ENCODE assay signal across 19 cellular contexts in genomic region chr10:77159538-77160110, GRCh38.
DNase-seq lines count a peak whose midpoint lies in the region; ATAC-seq, FAIRE-seq and TF ChIP-seq lines count a peak whose summit lies in the region.
"Had no signal": no experiment of that assay in that cellular context is flagged by ENCODE, and none has a peak within 500 bp of the region (broad histone marks: within the 10 kb centered on the region; RNA-seq: fewer than 3 reads in every experiment).

No MANE protein-coding gene starts in this region.

- H3K4me3 Mint-ChIP-seq in astrocyte (ENCODE audit: unreplicated experiment) (no peak overlapping the region), type B pancreatic cell (no peak overlapping the region)
- H3K4me3 Mint-ChIP-seq: activated B cell treated with CpG ODN at 0.5 μM for 24 hours; activated naive CD8-positive, alpha-beta T cell treated with anti-CD3 and anti-CD28 coated beads, Interleukin-2, amount 50 U/mL, for 24 hours; activated T-helper 1 cell treated with anti-CD3 and anti-CD28 coated beads, Interleukin-12 subunit alpha, Interleukin-12 subunit beta, Interleukin-2, Interleukin-4 antibody, amounts not matched to agents 30 ng/mL and 10 ng/mL and 1 ng/mL, durations not matched to agents 14 hours and 24 hours and 36 hours; T-helper 17 cell had no signal

- no peak for ATAC-seq in HG03520 (IDR thresholded peaks at IDR 0.05; ENCODE audit: unreplicated experiment)
- ATAC-seq: activated naive CD8-positive, alpha-beta T cell treated with anti-CD3 and anti-CD28 coated beads, Interleukin-2, amount 50 U/mL, for 24 hours; heart left ventricle; T-helper 17 cell had no signal

- TF ChIP-seq CTCF in AG10803 (conservative IDR thresholded peaks at IDR 0.05; ENCODE audit: low read length) (no peak), astrocyte (IDR thresholded peaks at IDR 0.05; ENCODE audit: insufficient read depth, low read depth, low read length) (no peak), fibroblast of pulmonary artery (IDR thresholded peaks at IDR 0.05; ENCODE audit: low read length, missing control alignments) (no peak), osteoblast (IDR thresholded peaks at IDR 0.05; ENCODE audit: extremely low read depth, low read depth, low read length) (no peak), type B pancreatic cell (conservative IDR thresholded peaks at IDR 0.05) (no peak)

- H3K36me3 ChIP-seq in astrocyte (ENCODE audit: insufficient read depth, low read length) (no peaks in the 10 kb centered on the region), osteoblast (ENCODE audit: insufficient read depth, low read length) (no peaks in the 10 kb centered on the region)
- H3K36me3 ChIP-seq: heart left ventricle, tibial artery had no signal

- H4K20me1 ChIP-seq in astrocyte (ENCODE audit: insufficient read depth, low read length) (no peaks in the 10 kb centered on the region), osteoblast (ENCODE audit: insufficient read depth, low read length) (no peaks in the 10 kb centered on the region)

- H3K27me3 Mint-ChIP-seq in astrocyte (ENCODE audit: low read depth, unreplicated experiment) (no peaks in the 10 kb centered on the region), type B pancreatic cell (peaks cover 41% of the 10 kb centered on the region)

- H2AFZ ChIP-seq in astrocyte (ENCODE audit: low read depth, low read length) (no peak overlapping the region), osteoblast (ENCODE audit: low read length) (no peak overlapping the region)

- H3K4me3 ChIP-seq in AG10803 (ENCODE audit: low read length) (no peak overlapping the region), astrocyte (ENCODE audit: insufficient read depth, low read depth, low read length) (no peak overlapping the region), fibroblast of pulmonary artery (replicated peaks; ENCODE audit: low read depth, low read length) (no peak overlapping the region), osteoblast (ENCODE audit: insufficient read depth, low read length) (no peak overlapping the region)
- H3K4me3 ChIP-seq: heart left ventricle, skin epidermis, tibial artery had no signal

- no peaks in the 10 kb centered on the region for H3K9me3 Mint-ChIP-seq in astrocyte (ENCODE audit: unreplicated experiment)
- no peaks in the 10 kb centered on the region for H3K9me3 Mint-ChIP-seq in type B pancreatic cell
- H3K9me3 Mint-ChIP-seq: activated B cell treated with CpG ODN at 0.5 μM for 24 hours; activated naive CD8-positive, alpha-beta T cell treated with anti-CD3 and anti-CD28 coated beads, Interleukin-2, amount 50 U/mL, for 24 hours; activated T-helper 1 cell treated with anti-CD3 and anti-CD28 coated beads, Interleukin-12 subunit alpha, Interleukin-12 subunit beta, Interleukin-2, Interleukin-4 antibody, amounts not matched to agents 30 ng/mL and 10 ng/mL and 1 ng/mL, durations not matched to agents 14 hours and 24 hours and 36 hours had no signal

- H3K36me3 Mint-ChIP-seq in astrocyte (ENCODE audit: low read depth, unreplicated experiment) (no peaks in the 10 kb centered on the region), type B pancreatic cell (no peaks in the 10 kb centered on the region)

- H3K4me2 ChIP-seq in astrocyte (ENCODE audit: low read length) (peak overlapping the region; percentile 61), osteoblast (ENCODE audit: insufficient read depth, low read length) (no peak overlapping the region)

- FAIRE-seq in astrocyte (lab: Jason Lieb, UNC) = peak; percentile 59
- FAIRE-seq: islet of Langerhans had no signal

- H3K9me3 ChIP-seq in astrocyte (ENCODE audit: insufficient read depth, low read depth, low read length) (no peaks in the 10 kb centered on the region), osteoblast (ENCODE audit: low read depth, low read length) (no peaks in the 10 kb centered on the region)
- H3K9me3 ChIP-seq: heart left ventricle, tibial artery had no signal

- peak overlapping the region; percentile 62 for H3K9ac ChIP-seq in astrocyte (ENCODE audit: low read length)

- H3K79me2 ChIP-seq in astrocyte (ENCODE audit: insufficient read depth, low read length) = no peaks in the 10 kb centered on the region
- H3K79me2 ChIP-seq in osteoblast (ENCODE audit: insufficient read depth, low read length) = no peaks in the 10 kb centered on the region

- H3K27ac ChIP-seq in astrocyte (ENCODE audit: low read depth, low read length) = peak overlapping the region; percentile 88
- H3K27ac ChIP-seq in osteoblast (ENCODE audit: low read depth, low read length) = peak overlapping the region; percentile 62
- H3K27ac ChIP-seq: heart left ventricle, tibial artery had no signal

- H3K4me1 ChIP-seq in astrocyte (ENCODE audit: insufficient read depth, low read length) = peaks cover 73% of the 10 kb centered on the region
- H3K4me1 ChIP-seq in osteoblast (ENCODE audit: insufficient read depth, low read length) = peaks cover 52% of the 10 kb centered on the region

- DNase-seq in AG10803 (ENCODE audit: low read depth) (peak; percentile 67), astrocyte (ENCODE audit: low read depth) (peak; percentile 95), fibroblast of pulmonary artery (ENCODE audit: low read depth) (peak; percentile 36), osteoblast (ENCODE audit: insufficient read length, low spot score, missing footprints) (no peak), HUDEP-2 (lab: John Stamatoyannopoulos, UW; ENCODE audit: unreplicated experiment in 76 of 76) (no peak), NCI-H1105 treated with DMSO at 0.1 percent for 48 hours (lab: John Stamatoyannopoulos, UW) (no peak), type B pancreatic cell (ENCODE audit: extremely low spot score, unreplicated experiment) (no peak)
- DNase-seq: activated B cell treated with CpG ODN at 0.5 μM for 24 hours; activated naive CD8-positive, alpha-beta T cell treated with anti-CD3 and anti-CD28 coated beads, Interleukin-2, amount 50 U/mL, for 24 hours; COR-L47; heart left ventricle; NCI-H226; NK-92 treated with Interleukin-12 subunit alpha and Interleukin-12 subunit beta, amount 100 ng/mL, for 24 hours; T-helper 17 cell; tibial artery had no signal

- H3K27me3 ChIP-seq in astrocyte (ENCODE audit: insufficient read depth, low read length) = no peaks in the 10 kb centered on the region
- no peaks in the 10 kb centered on the region for H3K27me3 ChIP-seq in osteoblast (ENCODE audit: insufficient read depth, low read length)
- H3K27me3 ChIP-seq: tibial artery had no signal

- H3K4me1 Mint-ChIP-seq in astrocyte (ENCODE audit: low read depth, unreplicated experiment) (peaks cover 66% of the 10 kb centered on the region), type B pancreatic cell (ENCODE audit: unreplicated experiment) (peaks cover 38% of the 10 kb centered on the region)
- H3K4me1 Mint-ChIP-seq: activated B cell treated with CpG ODN at 0.5 μM for 24 hours; activated naive CD8-positive, alpha-beta T cell treated with anti-CD3 and anti-CD28 coated beads, Interleukin-2, amount 50 U/mL, for 24 hours; T-helper 17 cell had no signal

- H3K27ac Mint-ChIP-seq in astrocyte (ENCODE audit: unreplicated experiment) (peak overlapping the region; percentile 23), type B pancreatic cell (no peak overlapping the region)
- H3K27ac Mint-ChIP-seq: activated B cell treated with CpG ODN at 0.5 μM for 24 hours; activated naive CD8-positive, alpha-beta T cell treated with anti-CD3 and anti-CD28 coated beads, Interleukin-2, amount 50 U/mL, for 24 hours; activated T-helper 1 cell treated with anti-CD3 and anti-CD28 coated beads, Interleukin-12 subunit alpha, Interleukin-12 subunit beta, Interleukin-2, Interleukin-4 antibody, amounts not matched to agents 30 ng/mL and 10 ng/mL and 1 ng/mL, durations not matched to agents 14 hours and 24 hours and 36 hours; T-helper 17 cell had no signal

Comparison
In these comparisons a context has a peak if more than half of its experiments do, and no peak if none do; other contexts are left out.
1. DNase-seq: peak in AG10803 (single experiment), astrocyte (single experiment) and fibroblast of pulmonary artery (single experiment); none in osteoblast (single experiment), HUDEP-2 (0 of 76), NCI-H1105 treated with DMSO at 0.1 percent for 48 hours (single experiment) and type B pancreatic cell (single experiment).